ENCODE assay signal across 34 cellular contexts in the genomic region with DNA sequence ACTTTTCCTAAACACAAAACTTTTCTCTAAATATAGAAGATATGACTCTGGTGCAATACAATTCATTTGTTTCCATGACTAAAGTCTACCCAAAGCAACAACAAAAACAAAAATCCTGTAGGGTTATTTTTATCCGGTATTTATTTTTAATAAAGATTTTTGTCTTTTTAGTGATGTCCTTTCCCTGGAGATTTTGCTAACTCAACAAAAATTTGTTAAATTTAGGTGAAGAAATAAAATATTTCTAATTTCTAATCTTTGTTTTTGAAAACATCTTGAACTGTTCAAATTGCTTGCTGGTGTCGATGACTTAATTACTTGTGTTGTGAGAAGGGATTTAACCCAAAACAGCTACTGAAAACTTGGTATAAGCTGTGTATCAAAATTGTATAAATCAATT.
"Had no signal": no experiment of that assay in that cellular context is flagged by ENCODE, and none has a peak within 500 bp of the region (broad histone marks: within the 10 kb centered on the region; RNA-seq: fewer than 3 reads in every experiment).

No MANE protein-coding gene starts in this region.

- H3K9me3 ChIP-seq: MG63 had no signal

- DNase-seq: Karpas-422, Kasumi-1, MG63, MV-4-11, NCI-H1048, NCI-H1092, NCI-H1092 treated with DMSO at 0.1 percent for 48 hours, NCI-H1105, NCI-H1105 treated with DMSO at 0.1 percent for 48 hours, NCI-H1417, NCI-H1417 treated with DMSO at 0.1 percent for 48 hours, NCI-H1436, NCI-H1436 treated with DMSO at 0.1 percent for 48 hours, NCI-H146, NCI-H1694, NCI-H1694 treated with DMSO at 0.1 percent for 48 hours, NCI-H187, NCI-H187 treated with DMSO at 0.1 percent for 48 hours, NCI-H1930, NCI-H2029, NCI-H2029 treated with DMSO at 0.1 percent for 48 hours, NCI-H2081, NCI-H2081 treated with DMSO at 0.1 percent for 48 hours, NCI-H2107, NCI-H2171, NCI-H2171 treated with DMSO at 0.1 percent for 48 hours, NCI-H2227 treated with DMSO at 0.1 percent for 48 hours, NCI-H226, NCI-H345, NCI-H446, NCI-H446 treated with DMSO at 0.1 percent for 48 hours, NCI-H510A, NCI-H510A treated with DMSO at 0.1 percent for 48 hours, NCI-H524 had no signal

- H3K36me3 ChIP-seq: MG63 had no signal

- H3K27me3 ChIP-seq: MG63 had no signal

- H3K4me3 ChIP-seq: MG63 had no signal
